ENCODE assay signal across 7 cellular contexts in genomic region chr9:68356370-68357118, GRCh38. TPM values are rescaled to one million over a fixed set of nuclear protein-coding genes. Genes with fewer than 3 reads are reported as not detected.
DNase-seq lines count a peak whose midpoint lies in the region; ATAC-seq and TF ChIP-seq lines count a peak whose summit lies in the region.
"Not testable (repeated sequence)": the region's sequence is repeated elsewhere in the genome, so short reads cannot be mapped to it uniquely, and the experiment has no call there.

Gene PGM5 (plus strand): TSS chr9:68356611. CDS start chr9:68357128, 517 bp downstream.

- H3K36me3 ChIP-seq in heart left ventricle, sigmoid colon: not testable (repeated sequence)

- H3K4me3 ChIP-seq in heart left ventricle = peak within 1 kb of the TSS; percentile 50 to 91 (median 75)
- peak within 1 kb of the TSS; percentile 61 to 86 (median 78) for H3K4me3 ChIP-seq in sigmoid colon

- not testable (repeated sequence) for H3K9me3 Mint-ChIP-seq in activated CD4-positive, alpha-beta T cell treated with anti-CD3 and anti-CD28 coated beads, Interleukin-2, amount 10 ng/mL, durations not matched to agents 24 days and 14 days; central memory CD8-positive, alpha-beta T cell

- not testable (repeated sequence) for H3K4me1 ChIP-seq in heart left ventricle, sigmoid colon

- TF ChIP-seq CTCF in GM10266 (IDR thresholded peaks at IDR 0.05; ENCODE audit: control insufficient read depth, insufficient read depth, low read depth, missing control alignments); sigmoid colon (IDR thresholded peaks at IDR 0.05): not testable (repeated sequence)
- peak in 1 of 12 donors; percentile 9 for TF ChIP-seq CTCF in heart left ventricle (IDR thresholded peaks at IDR 0.05)

- TF ChIP-seq POLR2A in heart left ventricle (IDR thresholded peaks at IDR 0.05) (peak in 1 of 2 donors; percentile 88), sigmoid colon (IDR thresholded peaks at IDR 0.05) (peak in 1 of 2 donors; percentile 47)

- not testable (repeated sequence) for H3K36me3 Mint-ChIP-seq in activated CD4-positive, alpha-beta T cell treated with anti-CD3 and anti-CD28 coated beads, Interleukin-2, amount 10 ng/mL, durations not matched to agents 24 days and 14 days (ENCODE audit: low read depth); central memory CD8-positive, alpha-beta T cell (ENCODE audit: insufficient read depth)

- peaks cover 34% of the 10 kb centered on the region for H3K27me3 Mint-ChIP-seq in activated CD4-positive, alpha-beta T cell treated with anti-CD3 and anti-CD28 coated beads, Interleukin-2, amount 10 ng/mL, durations not matched to agents 24 days and 14 days
- H3K27me3 Mint-ChIP-seq in central memory CD8-positive, alpha-beta T cell = peaks cover 30% of the 10 kb centered on the region

- ATAC-seq in HG02973 (IDR thresholded peaks at IDR 0.05; ENCODE audit: unreplicated experiment) = peak; percentile 37
- not testable (repeated sequence) for ATAC-seq in central memory CD8-positive, alpha-beta T cell (replicated peaks; ENCODE audit: extremely low read depth, poor library complexity, severe bottlenecking)
- peak; percentile 71 to 86 (median 82) for ATAC-seq in heart left ventricle

- H3K27ac ChIP-seq in heart left ventricle (peak within 1 kb of the TSS; percentile 62 to 99 (median 92)), sigmoid colon (peak within 1 kb of the TSS; percentile 88 to 95 (median 92))

- intact Hi-C loops in activated CD4-positive, alpha-beta T cell treated with anti-CD3 and anti-CD28 coated beads, Interleukin-2, amount 10 ng/mL, durations not matched to agents 24 days and 14 days (cut with micrococcal nuclease) = not testable (repeated sequence)
- intact Hi-C loops in heart left ventricle (cut with DNase I) = loop anchor here in 5 of 10 donors (5.0 to 10.0 kb wide), 3 partner anchors 148 to 208 kb away; no protein-coding TSS in a partner anchor
- intact Hi-C loops in sigmoid colon (cut with DNase I) = loop anchor here (10.0 kb wide), 2 partner anchors 148 to 208 kb away; no protein-coding TSS in a partner anchor

- TF ChIP-seq EP300 in sigmoid colon (IDR thresholded peaks at IDR 0.05) = not testable (repeated sequence)

- H3K27ac Mint-ChIP-seq in activated CD4-positive, alpha-beta T cell treated with anti-CD3 and anti-CD28 coated beads, Interleukin-2, amount 10 ng/mL, durations not matched to agents 24 days and 14 days; central memory CD8-positive, alpha-beta T cell (ENCODE audit: low read depth): not testable (repeated sequence)

- not testable (repeated sequence) for H3K27me3 ChIP-seq in heart left ventricle, sigmoid colon

- H3K9me3 ChIP-seq in heart left ventricle, sigmoid colon: not testable (repeated sequence)

- peak within 1 kb of the TSS; percentile 61 for H3K4me3 Mint-ChIP-seq in activated CD4-positive, alpha-beta T cell treated with anti-CD3 and anti-CD28 coated beads, Interleukin-2, amount 10 ng/mL, durations not matched to agents 24 days and 14 days
- H3K4me3 Mint-ChIP-seq in central memory CD8-positive, alpha-beta T cell = peak within 1 kb of the TSS; percentile 59

- peak; percentile 7 for DNase-seq in GM10266 (ENCODE audit: extremely low spot score)
- DNase-seq in activated CD4-positive, alpha-beta T cell treated with anti-CD3 and anti-CD28 coated beads, Interleukin-2, amount 10 ng/mL, durations not matched to agents 24 days and 14 days; central memory CD8-positive, alpha-beta T cell (ENCODE audit: low spot score in 2 of 2): not testable (repeated sequence)
- DNase-seq in heart left ventricle = peak; percentile 63 to 79 (median 73)
- peak; percentile 91 for DNase-seq in mesenteric fat pad (ENCODE audit: low spot score)
- DNase-seq in sigmoid colon = peak; percentile 80

- WGBS in heart left ventricle, 4 donors = 0 to 1% (median 0%) methylated on average over 20 to 58 of the region's 58 CpGs
- WGBS in sigmoid colon, 2 donors = 1% methylated on average over 58 of the region's 58 CpGs

- not testable (repeated sequence) for H3K4me1 Mint-ChIP-seq in activated CD4-positive, alpha-beta T cell treated with anti-CD3 and anti-CD28 coated beads, Interleukin-2, amount 10 ng/mL, durations not matched to agents 24 days and 14 days; central memory CD8-positive, alpha-beta T cell

RNA-seq across cellular contexts. Expression of gene PGM5, which starts in this region (rescaled TPM):
- not detected in 2 replicates for total RNA-seq in activated CD4-positive, alpha-beta T cell treated with anti-CD3 and anti-CD28 coated beads, Interleukin-2, amount 10 ng/mL, durations not matched to agents 24 days and 14 days
- total RNA-seq in heart left ventricle = 100 to 1,000 TPM; 144 to 228 (median 177) TPM
- polyA plus RNA-seq in heart left ventricle = 10 to 100 TPM; 41.4 to 81.7 TPM
- 17.6 TPM for total RNA-seq in mesenteric fat pad
- total RNA-seq in sigmoid colon = 100 to 1,000 TPM; 547 to 670 (median 639) TPM
- polyA plus RNA-seq in sigmoid colon = 10 to 100 TPM in 2 of 3 donors, 1 to 10 TPM in 1; 3.9 to 20.6 (median 14.4) TPM

Comparison
In these comparisons a context has a peak if more than half of its experiments do, and no peak if none do; other contexts are left out.
1. RNA of gene PGM5 (total RNA-seq): 547 to 670 TPM in sigmoid colon, 144 to 228 TPM in heart left ventricle and 17.6 TPM in mesenteric fat pad (single experiment); not detected in activated CD4-positive, alpha-beta T cell treated with anti-CD3 and anti-CD28 coated beads, Interleukin-2, amount 10 ng/mL, durations not matched to agents 24 days and 14 days; every median in the first group is over 10 times any median in the second.